26 cellular contexts compared by ENCODE assay signal in genomic region chr12:108683906-108684556, GRCh38. TPM values are rescaled to one million over a fixed set of nuclear protein-coding genes. Genes with fewer than 3 reads are reported as not detected.
DNase-seq lines count a peak whose midpoint lies in the region; ATAC-seq, FAIRE-seq and TF ChIP-seq lines count a peak whose summit lies in the region.
"Had no signal": no experiment of that assay in that cellular context is flagged by ENCODE, and none has a peak within 500 bp of the region (broad histone marks: within the 10 kb centered on the region; RNA-seq: fewer than 3 reads in every experiment).

No MANE protein-coding gene starts in this region.

- in situ Hi-C loops in transverse colon (cut with MboI; ENCODE audit: low pct_ligation_motif_present in 1 of 4, low pct_unique_long_range_greater_than_20kb in 1 of 4, low sequenced_read_pairs in 3 of 4) = no loop called here

- no peak for TF ChIP-seq EP300 in transverse colon (IDR thresholded peaks at IDR 0.05; ENCODE audit: low read depth)

- H3K36me3 ChIP-seq in transverse colon (no peaks in the 10 kb centered on the region), kidney (ENCODE audit: control insufficient read depth in 1 of 2, insufficient read depth in 2 of 2, low read length in 2 of 2) (no peaks in the 10 kb centered on the region)
- H3K36me3 ChIP-seq: pancreas, thyroid gland had no signal

- no peak for FAIRE-seq in kidney (lab: Jason Lieb, UNC)
- FAIRE-seq: pancreas had no signal

- no peaks in the 10 kb centered on the region for H3K36me3 Mint-ChIP-seq in activated naive CD8-positive, alpha-beta T cell
- H3K36me3 Mint-ChIP-seq in activated naive CD8-positive, alpha-beta T cell treated with anti-CD3 and anti-CD28 coated beads, Interleukin-2, amount 50 U/mL, for 24 hours (ENCODE audit: low read depth) = no peaks in the 10 kb centered on the region
- H3K36me3 Mint-ChIP-seq in brain (peaks cover 34% of the 10 kb centered on the region), nephron (ENCODE audit: low read depth) (no peaks in the 10 kb centered on the region)
- H3K36me3 Mint-ChIP-seq: activated naive CD8-positive, alpha-beta T cell treated with anti-CD3 and anti-CD28 coated beads for 36 hours; naive B cell had no signal

- TF ChIP-seq CTCF in brain (conservative IDR thresholded peaks at IDR 0.05) (no peak), nephron (IDR thresholded peaks at IDR 0.05; ENCODE audit: unreplicated experiment in 3 of 3) (no peak), transverse colon (IDR thresholded peaks at IDR 0.05) (no peak), kidney (IDR thresholded peaks at IDR 0.05; ENCODE audit: borderline replicate concordance, extremely low read depth, insufficient read depth) (no peak)

- H3K9me3 Mint-ChIP-seq in activated naive CD8-positive, alpha-beta T cell (ENCODE audit: low read depth) = no peaks in the 10 kb centered on the region
- no peaks in the 10 kb centered on the region for H3K9me3 Mint-ChIP-seq in activated naive CD8-positive, alpha-beta T cell treated with anti-CD3 and anti-CD28 coated beads, Interleukin-2, amount 50 U/mL, for 24 hours
- H3K9me3 Mint-ChIP-seq in brain = peaks cover 0 to 6% (median 0%) of the 10 kb centered on the region in 5 experiments
- no peaks in the 10 kb centered on the region for H3K9me3 Mint-ChIP-seq in nephron
- H3K9me3 Mint-ChIP-seq: activated naive CD8-positive, alpha-beta T cell treated with anti-CD3 and anti-CD28 coated beads for 36 hours; dendritic cell treated with granulocyte-macrophage colony-stimulating factor and Interleukin-4, amounts not matched to agents 40 ng/mL and 50 ng/mL, for 4 days; memory B cell; naive B cell had no signal

- no peaks in the 10 kb centered on the region for H3K27me3 Mint-ChIP-seq in activated naive CD8-positive, alpha-beta T cell
- no peaks in the 10 kb centered on the region for H3K27me3 Mint-ChIP-seq in activated naive CD8-positive, alpha-beta T cell treated with anti-CD3 and anti-CD28 coated beads, Interleukin-2, amount 50 U/mL, for 24 hours
- H3K27me3 Mint-ChIP-seq in brain (no peaks in the 10 kb centered on the region), nephron (ENCODE audit: low read depth) (peaks cover 3% of the 10 kb centered on the region)
- H3K27me3 Mint-ChIP-seq: activated CD8-positive, alpha-beta memory T cell treated with anti-CD3 and anti-CD28 coated beads, Interleukin-2, amount 10 ng/mL, durations not matched to agents 7 days and 5 days; activated naive CD8-positive, alpha-beta T cell treated with anti-CD3 and anti-CD28 coated beads for 36 hours; dendritic cell treated with granulocyte-macrophage colony-stimulating factor and Interleukin-4, amounts not matched to agents 40 ng/mL and 50 ng/mL, for 4 days; memory B cell; naive B cell had no signal

- H3K4me3 ChIP-seq in transverse colon (no peak overlapping the region), kidney (ENCODE audit: low read length in 2 of 2) (no peak overlapping the region)
- H3K4me3 ChIP-seq: pancreas, SJSA1, thyroid gland had no signal

- no peak for DNase-seq in activated naive CD8-positive, alpha-beta T cell treated with anti-CD3 and anti-CD28 coated beads, Interleukin-2, amount 50 U/mL, for 24 hours
- DNase-seq in transverse colon (no peak), kidney (no peak), cerebellar cortex (ENCODE audit: low spot score) (no peak)
- DNase-seq: activated CD4-positive, alpha-beta T cell treated with anti-CD3 and anti-CD28 coated beads for 48 hours; activated CD8-positive, alpha-beta memory T cell treated with anti-CD3 and anti-CD28 coated beads, Interleukin-2, amount 10 ng/mL, durations not matched to agents 7 days and 5 days; activated naive CD8-positive, alpha-beta T cell treated with anti-CD3 and anti-CD28 coated beads for 36 hours; DMS79 treated with DMSO at 0.1 percent for 48 hours; foreskin fibroblast; hypothalamus; islet precursor cell; naive B cell; NCI-H1694 treated with DMSO at 0.1 percent for 48 hours; NCI-H82; pancreas; stimulated activated CD4-positive, alpha-beta T cell treated with anti-CD3 and anti-CD28 coated beads, Interleukin-2, amount 100 ng/mL, for 24 hours; stimulated activated naive CD4-positive, alpha-beta T cell treated with Interleukin-2 at 50 U/mL for 16 hours; thyroid gland had no signal

- H3K27ac Mint-ChIP-seq in activated naive CD8-positive, alpha-beta T cell = peak overlapping the region; percentile 46
- H3K27ac Mint-ChIP-seq in activated naive CD8-positive, alpha-beta T cell treated with anti-CD3 and anti-CD28 coated beads, Interleukin-2, amount 50 U/mL, for 24 hours = no peak overlapping the region
- H3K27ac Mint-ChIP-seq in brain (peak overlapping the region in 3 of 5 experiments; percentile 14 to 42 (median 17)), nephron (peak overlapping the region; percentile 12 to 55 (median 30))
- H3K27ac Mint-ChIP-seq: activated CD8-positive, alpha-beta memory T cell treated with anti-CD3 and anti-CD28 coated beads, Interleukin-2, amount 10 ng/mL, durations not matched to agents 7 days and 5 days; activated naive CD8-positive, alpha-beta T cell treated with anti-CD3 and anti-CD28 coated beads for 36 hours; memory B cell had no signal

- no peak for ATAC-seq in activated naive CD8-positive, alpha-beta T cell treated with anti-CD3 and anti-CD28 coated beads, Interleukin-2, amount 50 U/mL, for 24 hours
- no peak for ATAC-seq in HG03108 (IDR thresholded peaks at IDR 0.05; ENCODE audit: unreplicated experiment)
- ATAC-seq: activated CD8-positive, alpha-beta memory T cell treated with anti-CD3 and anti-CD28 coated beads, Interleukin-2, amount 10 ng/mL, durations not matched to agents 7 days and 5 days; pancreas had no signal

- 74 to 86% methylated on average over 4 of the region's 4 CpGs for WGBS in transverse colon (ENCODE audit: low coverage in 1 of 2), 2 donors

- H3K27ac ChIP-seq in transverse colon = peak overlapping the region in 3 of 4 donors; percentile 87 to 94 (median 89)
- H3K27ac ChIP-seq in kidney (ENCODE audit: low read depth in 2 of 2, low read length in 2 of 2) = no peak overlapping the region
- H3K27ac ChIP-seq: 22Rv1, pancreas, SJSA1 had no signal

- H3K27me3 ChIP-seq in transverse colon = no peaks in the 10 kb centered on the region
- H3K27me3 ChIP-seq: pancreas, SJSA1, thyroid gland had no signal

- H3K9me3 ChIP-seq in transverse colon (no peaks in the 10 kb centered on the region), kidney (ENCODE audit: control insufficient read depth in 1 of 2, low read length in 2 of 2) (no peaks in the 10 kb centered on the region)
- H3K9me3 ChIP-seq: pancreas, SJSA1, thyroid gland had no signal

- H3K4me1 ChIP-seq in transverse colon (peaks cover 0 to 44% (median 29%) of the 10 kb centered on the region in 4 donors), kidney (ENCODE audit: control insufficient read depth in 1 of 2, insufficient read depth in 1 of 2, low read depth in 1 of 2, low read length in 2 of 2) (peaks cover 0 to 9% of the 10 kb centered on the region in 2 donors)

- no peak for TF ChIP-seq POLR2A in transverse colon (IDR thresholded peaks at IDR 0.05)

- no peak overlapping the region for H3K4me3 Mint-ChIP-seq in activated naive CD8-positive, alpha-beta T cell
- no peak overlapping the region for H3K4me3 Mint-ChIP-seq in activated naive CD8-positive, alpha-beta T cell treated with anti-CD3 and anti-CD28 coated beads, Interleukin-2, amount 50 U/mL, for 24 hours
- H3K4me3 Mint-ChIP-seq in brain (peak overlapping the region in 2 of 5 experiments; percentile 15 to 18), nephron (no peak overlapping the region)
- H3K4me3 Mint-ChIP-seq: activated CD8-positive, alpha-beta memory T cell treated with anti-CD3 and anti-CD28 coated beads, Interleukin-2, amount 10 ng/mL, durations not matched to agents 7 days and 5 days; activated naive CD8-positive, alpha-beta T cell treated with anti-CD3 and anti-CD28 coated beads for 36 hours; dendritic cell treated with granulocyte-macrophage colony-stimulating factor and Interleukin-4, amounts not matched to agents 40 ng/mL and 50 ng/mL, for 4 days; memory B cell; naive B cell had no signal

- no peak overlapping the region for H3K9ac ChIP-seq in kidney (ENCODE audit: low read length in 2 of 2)

- peaks cover 14% of the 10 kb centered on the region for H3K4me1 Mint-ChIP-seq in activated naive CD8-positive, alpha-beta T cell (ENCODE audit: low read depth)
- H3K4me1 Mint-ChIP-seq in activated naive CD8-positive, alpha-beta T cell treated with anti-CD3 and anti-CD28 coated beads, Interleukin-2, amount 50 U/mL, for 24 hours = peaks cover 23% of the 10 kb centered on the region
- H3K4me1 Mint-ChIP-seq in brain (peaks cover 88% of the 10 kb centered on the region), nephron (peaks cover 53% of the 10 kb centered on the region)

- intact Hi-C loops in transverse colon (cut with DNase I; ENCODE audit: low total_unique reads) (no loop called here), kidney (cut with DNase I) (no loop called here)

RNA-seq across cellular contexts. Expression of gene CORO1C, which starts 47.3 kb away (rescaled TPM):
- polyA plus RNA-seq in brain (ENCODE audit: insufficient read depth, low read depth, low replicate concordance) (78.9 TPM), kidney (ENCODE audit: insufficient read depth, low read depth, low replicate concordance) (16.6 TPM)
- total RNA-seq in transverse colon (100 to 1,000 TPM in 3 of 4 donors, 10 to 100 TPM in 1; 68.1 to 153 (median 128) TPM), kidney (104 TPM)

RNA-seq across cellular contexts. Expression of gene SELPLG, which starts 50.3 kb away (rescaled TPM):
- polyA plus RNA-seq in brain (ENCODE audit: insufficient read depth, low read depth, low replicate concordance) (8.1 TPM), kidney (ENCODE audit: insufficient read depth, low read depth, low replicate concordance) (3.7 TPM)
- total RNA-seq in transverse colon (1 to 10 TPM; 1.6 to 9.4 (median 3.6) TPM), kidney (14.3 TPM)

Comparison
In these comparisons a context has a peak if more than half of its experiments do, and no peak if none do; other contexts are left out.
1. H3K27ac ChIP-seq: peak in transverse colon (3 of 4); none in kidney (0 of 2).